8 cellular contexts compared by ENCODE assay signal in genomic region chr17:4789701-4789950, GRCh38.
DNase-seq lines count a peak whose midpoint lies in the region; ATAC-seq and TF ChIP-seq lines count a peak whose summit lies in the region.

No MANE protein-coding gene starts in this region.

- peak overlapping the region; percentile 99 for H3K4me2 ChIP-seq in BLaER1

- DNase-seq in cardiac fibroblast (ENCODE audit: low read depth in 2 of 2): no peak
- DNase-seq in pons (ENCODE audit: low spot score): no peak
- no peak for DNase-seq in NCI-H2029 treated with DMSO at 0.1 percent for 48 hours (lab: John Stamatoyannopoulos, UW)
- DNase-seq in stimulated activated CD4-positive, alpha-beta T cell treated with anti-CD3 and anti-CD28 coated beads, Interleukin-4, amount 100 ng/mL, for 1 hour: no peak
- DNase-seq in NCI-H226: no peak

- H3K9me3 ChIP-seq in BLaER1: no peaks in the 10 kb centered on the region
- H3K9me3 ChIP-seq in muscle layer of duodenum (ENCODE audit: control insufficient read depth in 1 of 2, low read length in 2 of 2): no peaks in the 10 kb centered on the region

- H3K36me3 ChIP-seq in BLaER1 (no peaks in the 10 kb centered on the region), muscle layer of duodenum (ENCODE audit: control insufficient read depth in 1 of 2, insufficient read depth in 2 of 2, low read length in 2 of 2) (no peaks in the 10 kb centered on the region)

- H4K20me1 ChIP-seq in BLaER1: peaks cover 30% of the 10 kb centered on the region

- TF ChIP-seq CTCF in cardiac fibroblast (IDR thresholded peaks at IDR 0.05; ENCODE audit: low read depth, low read length): no peak

- H3K4me1 ChIP-seq in BLaER1 (peaks cover 44% of the 10 kb centered on the region), muscle layer of duodenum (ENCODE audit: control insufficient read depth in 1 of 2, insufficient read depth in 2 of 2, low read length in 2 of 2) (peaks cover 5 to 32% of the 10 kb centered on the region in 2 donors)

- peak overlapping the region; percentile 72 for H3K27ac ChIP-seq in BLaER1
- peak overlapping the region; percentile 23 for H3K27ac ChIP-seq in muscle layer of duodenum (ENCODE audit: low read length)

- H3K27me3 ChIP-seq in BLaER1 (peaks cover 50% of the 10 kb centered on the region), muscle layer of duodenum (ENCODE audit: low read depth, low read length) (no peaks in the 10 kb centered on the region)

- H3K4me3 ChIP-seq in BLaER1 (peak overlapping the region; percentile 75), cardiac fibroblast (replicated peaks in 1 of 2; ENCODE audit: low read depth in 2 of 2, low read length in 2 of 2) (peak overlapping the region; percentile 65), muscle layer of duodenum (ENCODE audit: low read depth in 1 of 2, low read length in 2 of 2) (peak overlapping the region; percentile 68 to 84)

- H3K9ac ChIP-seq in BLaER1: peak overlapping the region; percentile 79

- peak; percentile 38 for ATAC-seq in HG03135 (IDR thresholded peaks at IDR 0.05; ENCODE audit: unreplicated experiment)
